ENCODE assay signal across 21 cellular contexts in genomic region chr12:63997198-63997597, GRCh38.
A peak's percentile ranks its signal among the peaks of the same experiment; 100 is the strongest.
DNase-seq lines count a peak whose midpoint lies in the region; ATAC-seq, FAIRE-seq and TF ChIP-seq lines count a peak whose summit lies in the region.
"Had no signal": no experiment of that assay in that cellular context is flagged by ENCODE, and none has a peak within 500 bp of the region (broad histone marks: within the 10 kb centered on the region; RNA-seq: fewer than 3 reads in every experiment).

No MANE protein-coding gene starts in this region.

- peaks cover 1% of the 10 kb centered on the region for H3K27me3 Mint-ChIP-seq in glutamatergic neuron (ENCODE audit: unreplicated experiment)

- H3K36me3 ChIP-seq in bronchial epithelial cell (ENCODE audit: control insufficient read depth, insufficient read depth, low read length) = peaks cover 1% of the 10 kb centered on the region

- H3K4me1 ChIP-seq in foreskin keratinocyte = peaks cover 21% of the 10 kb centered on the region

- peaks cover 3% of the 10 kb centered on the region for H3K36me3 Mint-ChIP-seq in glutamatergic neuron (ENCODE audit: unreplicated experiment)

- no peak overlapping the region for H3K4me3 ChIP-seq in bronchial epithelial cell (ENCODE audit: low read depth, low read length)
- H3K4me3 ChIP-seq: SK-N-MC had no signal

- no peak overlapping the region for H3K27ac ChIP-seq in foreskin keratinocyte
- H3K27ac ChIP-seq: 22Rv1, SK-N-MC had no signal

- H3K4me1 Mint-ChIP-seq in glutamatergic neuron (ENCODE audit: low read depth, unreplicated experiment) = peaks cover 17% of the 10 kb centered on the region

- H3K27me3 ChIP-seq in bronchial epithelial cell (ENCODE audit: control insufficient read depth, insufficient read depth, low read length) = no peaks in the 10 kb centered on the region
- no peaks in the 10 kb centered on the region for H3K27me3 ChIP-seq in foreskin keratinocyte

- TF ChIP-seq CTCF in bronchial epithelial cell (IDR thresholded peaks at IDR 0.05; ENCODE audit: insufficient read depth, low read length, severe bottlenecking) (no peak), foreskin keratinocyte (conservative IDR thresholded peaks at IDR 0.05) (no peak), glutamatergic neuron (IDR thresholded peaks at IDR 0.05; ENCODE audit: partially characterized antibody, unreplicated experiment) (no peak)

- FAIRE-seq in bronchial epithelial cell (lab: Jason Lieb, UNC) = no peak
- FAIRE-seq: GM12892, GM19239 had no signal

- H3K27ac Mint-ChIP-seq in glutamatergic neuron (ENCODE audit: unreplicated experiment) = no peak overlapping the region

- H3K9me3 Mint-ChIP-seq in glutamatergic neuron (ENCODE audit: unreplicated experiment) = no peaks in the 10 kb centered on the region

- ATAC-seq in foreskin keratinocyte = peak; percentile 65
- no peak for ATAC-seq in GM21717 (IDR thresholded peaks at IDR 0.05; ENCODE audit: unreplicated experiment)
- ATAC-seq: HCT116 had no signal

- peak; percentile 7 for DNase-seq in NCI-H2171 treated with DMSO at 0.1 percent for 48 hours (lab: John Stamatoyannopoulos, UW)
- no peak for DNase-seq in NCI-H2171 (lab: John Stamatoyannopoulos, UW)
- peak; percentile 83 for DNase-seq in bronchial epithelial cell (ENCODE audit: low read depth)
- DNase-seq in foreskin keratinocyte = peak; percentile 50 to 82
- DNase-seq in HK-2 (ENCODE audit: unreplicated experiment) = no peak
- DNase-seq in glutamatergic neuron = no peak
- DNase-seq: Calu3, DMS153, DND-41, NCI-H1092, NCI-H1436, NCI-H187, NCI-H446 treated with DMSO at 0.1 percent for 48 hours, NCI-H526, SIG-M5 had no signal

- no peak overlapping the region for H3K4me3 Mint-ChIP-seq in glutamatergic neuron (ENCODE audit: unreplicated experiment)

Comparison
In these comparisons a context has a peak if more than half of its experiments do, and no peak if none do; other contexts are left out.
1. DNase-seq: peak in NCI-H2171 treated with DMSO at 0.1 percent for 48 hours (single experiment), bronchial epithelial cell (single experiment) and foreskin keratinocyte (2 of 2); none in NCI-H2171 (single experiment), HK-2 (single experiment) and glutamatergic neuron (single experiment).